In genomic region chr6:53042112-53042511, GRCh38 we compare ENCODE assay signal across 1 cellular context.
TF ChIP-seq lines count a peak whose summit lies in the region.

No MANE protein-coding gene starts in this region.

TF ChIP-seq in GM12878, 131 proteins besides CTCF, POLR2A, EP300 and RAD21 (continued from another document):
- TF ChIP-seq CUX1 (IDR thresholded peaks at IDR 0.05; ENCODE audit: insufficient replicate concordance, low read depth, low read length): no peak
- no peak for TF ChIP-seq NBN (IDR thresholded peaks at IDR 0.05)
- no peak for TF ChIP-seq MEF2B (IDR thresholded peaks at IDR 0.05; ENCODE audit: partially characterized antibody, poor library complexity, severe bottlenecking)
- no peak for TF ChIP-seq CHD2 (IDR thresholded peaks at IDR 0.05; ENCODE audit: borderline replicate concordance, low read depth, low read length)
- no peak for TF ChIP-seq LARP7 (IDR thresholded peaks at IDR 0.05)
- no peak for TF ChIP-seq FOXK2 (IDR thresholded peaks at IDR 0.05)
- TF ChIP-seq CEBPB (IDR thresholded peaks at IDR 0.05; ENCODE audit: borderline replicate concordance in 1 of 2, low read depth in 2 of 2, low read length in 2 of 2): no peak
- no peak for TF ChIP-seq JUND (IDR thresholded peaks at IDR 0.05; ENCODE audit: low read depth, low read length)
- TF ChIP-seq ZSCAN29 (IDR thresholded peaks at IDR 0.05): no peak
- no peak for TF ChIP-seq EED (IDR thresholded peaks at IDR 0.05; ENCODE audit: low read depth)
